In the genomic region with DNA sequence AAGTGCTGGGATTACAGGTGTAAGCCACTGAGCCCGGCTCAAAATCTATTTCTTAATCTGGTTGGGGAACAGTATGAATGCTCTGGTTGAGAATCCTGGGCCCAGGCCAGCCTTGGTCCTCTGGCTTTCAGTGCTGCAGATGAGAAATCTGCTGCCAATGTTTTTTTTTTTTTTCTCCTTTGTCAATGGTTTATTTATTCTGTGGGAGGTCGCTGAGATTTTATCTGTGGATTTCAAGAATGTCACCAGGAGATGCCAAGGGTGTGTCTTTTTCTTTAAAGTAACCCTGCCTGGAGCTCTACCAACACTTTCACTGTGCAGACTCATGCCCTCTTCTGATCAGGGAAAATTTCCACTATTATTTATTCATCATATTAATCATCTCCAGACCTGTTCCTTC, we compare ENCODE assay signal across 21 cellular contexts. TPM values are rescaled to one million over a fixed set of nuclear protein-coding genes. Genes with fewer than 3 reads are reported as not detected.
DNase-seq lines count a peak whose midpoint lies in the region; ATAC-seq and TF ChIP-seq lines count a peak whose summit lies in the region.
"Had no signal": no experiment of that assay in that cellular context is flagged by ENCODE, and none has a peak within 500 bp of the region (broad histone marks: within the 10 kb centered on the region; RNA-seq: fewer than 3 reads in every experiment).

No MANE protein-coding gene starts in this region.

- TF ChIP-seq CTCF in Loucy (conservative IDR thresholded peaks at IDR 0.05; ENCODE audit: low read length), result no peak
- TF ChIP-seq CTCF in spleen (IDR thresholded peaks at IDR 0.05 in 8 of 11, conservative IDR thresholded peaks at IDR 0.05 in 3 of 11), result no peak

- H3K9me3 ChIP-seq in BLaER1 treated with 17β-estradiol and CSF1 and Interleukin-3, amounts not matched to agents 10 nM and 100 nM (replicated peaks in 1 of 11), result no peaks in the 10 kb centered on the region
- H3K9me3 ChIP-seq in Loucy (ENCODE audit: insufficient read depth, low read depth, low read length), result no peaks in the 10 kb centered on the region
- H3K9me3 ChIP-seq in spleen, result no peaks in the 10 kb centered on the region
- H3K9me3 ChIP-seq: ascending aorta had no signal

- peak; percentile 33 for DNase-seq in epithelial cell of prostate (ENCODE audit: low read depth, low spot score)
- peak; percentile 14 for DNase-seq in spleen
- no peak for DNase-seq in activated T-cell treated with anti-CD3 and anti-CD28 coated beads, Interleukin-2, amount 50 U/mL, for 4 hours
- DNase-seq in stimulated activated CD4-positive, alpha-beta T cell treated with anti-CD3 and anti-CD28 coated beads, Interleukin-12 subunit alpha, Interleukin-12 subunit beta, amount 100 ng/mL, for 4 hours, result no peak
- DNase-seq in DMS79 treated with DMSO at 0.1 percent for 48 hours (lab: John Stamatoyannopoulos, UW), result no peak
- DNase-seq: activated naive CD4-positive, alpha-beta T cell treated with Interleukin-2 at 50 U/mL for 16 hours; COR-L47; foreskin keratinocyte; NCI-H1092 treated with DMSO at 0.1 percent for 48 hours; NCI-H510A; SHP77 treated with DMSO at 0.1 percent for 48 hours; stimulated activated CD4-positive, alpha-beta T cell treated with anti-CD3 and anti-CD28 coated beads, Interleukin-4, amount 100 ng/mL, for 4 hours had no signal

- peaks cover 43 to 78% (median 76%) of the 10 kb centered on the region in 11 experiments for H4K20me1 ChIP-seq in BLaER1 treated with 17β-estradiol and CSF1 and Interleukin-3, amounts not matched to agents 10 nM and 100 nM
- H4K20me1 ChIP-seq in Loucy (ENCODE audit: insufficient read depth, low read length, poor library complexity, severe bottlenecking), result peaks cover 34% of the 10 kb centered on the region

- no peaks in the 10 kb centered on the region for H3K9me2 ChIP-seq in Loucy (replicated peaks; ENCODE audit: low read depth, low read length)

- no peaks in the 10 kb centered on the region for H3K27me3 ChIP-seq in BLaER1 treated with 17β-estradiol and CSF1 and Interleukin-3, amounts not matched to agents 10 nM and 100 nM
- H3K27me3 ChIP-seq in Loucy (ENCODE audit: insufficient read depth, low read length, poor library complexity, severe bottlenecking), result no peaks in the 10 kb centered on the region
- H3K27me3 ChIP-seq in spleen (replicated peaks in 1 of 7), result peaks cover 0 to 4% (median 0%) of the 10 kb centered on the region in 7 donors
- H3K27me3 ChIP-seq: ascending aorta, foreskin keratinocyte had no signal

- H2AFZ ChIP-seq in Loucy (ENCODE audit: low read length), result no peak overlapping the region

- intact Hi-C loops in spleen (cut with DNase I; ENCODE audit: low total_unique reads), result no loop called here

- no peaks in the 10 kb centered on the region for H3F3A ChIP-seq in Loucy (ENCODE audit: low read depth)

- H3K9me3 Mint-ChIP-seq in activated T-cell treated with anti-CD3 and anti-CD28 coated beads, Interleukin-2, amount 50 U/mL, for 4 hours, result no peaks in the 10 kb centered on the region
- H3K9me3 Mint-ChIP-seq: natural killer cell treated with Interleukin-12 subunit alpha and Interleukin-12 subunit beta and Interleukin-15 and Interleukin-18, amount 100 ng/mL, for 72 hours; T-helper 1 cell treated with Interleukin-12 subunit alpha and Interleukin-12 subunit beta and Interleukin-4 antibody, amounts not matched to agents 30 μg/mL and 1 μg/mL, for 36 hours had no signal

- H3K4me2 ChIP-seq in BLaER1 treated with 17β-estradiol and CSF1 and Interleukin-3, amounts not matched to agents 10 nM and 100 nM, result peak overlapping the region in 6 of 11 experiments; percentile 88 to 97 (median 94); a peak in 7 of 22 replicates
- H3K4me2 ChIP-seq in Loucy (ENCODE audit: low read depth, low read length, poor library complexity, severe bottlenecking), result peak overlapping the region; percentile 95
- H3K4me2 ChIP-seq: smooth muscle cell had no signal

- peaks cover 7% of the 10 kb centered on the region for H3K4me1 Mint-ChIP-seq in activated T-cell treated with anti-CD3 and anti-CD28 coated beads, Interleukin-2, amount 50 U/mL, for 4 hours (ENCODE audit: low read depth)

- H3K36me3 Mint-ChIP-seq in activated T-cell treated with anti-CD3 and anti-CD28 coated beads, Interleukin-2, amount 50 U/mL, for 4 hours (ENCODE audit: insufficient read depth), result no peaks in the 10 kb centered on the region
- H3K36me3 Mint-ChIP-seq: natural killer cell treated with Interleukin-12 subunit alpha and Interleukin-12 subunit beta and Interleukin-15 and Interleukin-18, amount 100 ng/mL, for 72 hours had no signal

- no peak overlapping the region for H3K4me3 Mint-ChIP-seq in activated T-cell treated with anti-CD3 and anti-CD28 coated beads, Interleukin-2, amount 50 U/mL, for 4 hours
- H3K4me3 Mint-ChIP-seq: natural killer cell treated with Interleukin-12 subunit alpha and Interleukin-12 subunit beta and Interleukin-15 and Interleukin-18, amount 100 ng/mL, for 72 hours; T-helper 1 cell treated with Interleukin-12 subunit alpha and Interleukin-12 subunit beta and Interleukin-4 antibody, amounts not matched to agents 30 μg/mL and 1 μg/mL, for 36 hours had no signal

- H3K27me3 Mint-ChIP-seq in activated T-cell treated with anti-CD3 and anti-CD28 coated beads, Interleukin-2, amount 50 U/mL, for 4 hours (ENCODE audit: low read depth), result peaks cover 8% of the 10 kb centered on the region
- H3K27me3 Mint-ChIP-seq: natural killer cell treated with Interleukin-12 subunit alpha and Interleukin-12 subunit beta and Interleukin-15 and Interleukin-18, amount 100 ng/mL, for 72 hours had no signal

- H3K9ac ChIP-seq in BLaER1 treated with 17β-estradiol and CSF1 and Interleukin-3, amounts not matched to agents 10 nM and 100 nM, result no peak overlapping the region; a peak in 1 of 22 replicates
- H3K9ac ChIP-seq in Loucy (ENCODE audit: low read depth, low read length, poor library complexity, severe bottlenecking), result no peak overlapping the region

- H3K79me2 ChIP-seq in Loucy (ENCODE audit: insufficient read depth, low read length), result peaks cover 78% of the 10 kb centered on the region

- WGBS in spleen, 5 donors, result 57 to 61% (median 59%) methylated on average over 2 of the region's 2 CpGs

- no peak for TF ChIP-seq POLR2A in spleen (IDR thresholded peaks at IDR 0.05)

- 0 out of 22 replicates have a peak overlapping the region, but pooled peaks of 1 of the 11 experiments have one; percentile 15 for H3K27ac ChIP-seq in BLaER1 treated with 17β-estradiol and CSF1 and Interleukin-3, amounts not matched to agents 10 nM and 100 nM
- H3K27ac ChIP-seq in epithelial cell of prostate (no peak overlapping the region), spleen (no peak overlapping the region)
- H3K27ac ChIP-seq: ascending aorta, foreskin keratinocyte had no signal

- no peak for ATAC-seq in activated T-cell treated with anti-CD3 and anti-CD28 coated beads, Interleukin-2, amount 50 U/mL, for 4 hours
- ATAC-seq: foreskin keratinocyte; natural killer cell treated with Interleukin-12 subunit alpha and Interleukin-12 subunit beta and Interleukin-15 and Interleukin-18, amount 100 ng/mL, for 72 hours had no signal

- H3K4me3 ChIP-seq in BLaER1 treated with 17β-estradiol and CSF1 and Interleukin-3, amounts not matched to agents 10 nM and 100 nM, result no peak overlapping the region
- no peak overlapping the region for H3K4me3 ChIP-seq in Loucy (ENCODE audit: low read length, poor library complexity, severe bottlenecking)
- no peak overlapping the region for H3K4me3 ChIP-seq in spleen
- H3K4me3 ChIP-seq: ascending aorta, K562, smooth muscle cell had no signal

- H3K36me3 ChIP-seq in BLaER1 treated with 17β-estradiol and CSF1 and Interleukin-3, amounts not matched to agents 10 nM and 100 nM, result peaks cover 11 to 50% (median 26%) of the 10 kb centered on the region in 11 experiments; a peak in 17 of 22 replicates
- H3K36me3 ChIP-seq in Loucy (ENCODE audit: insufficient read depth, low read length), result peaks cover 12% of the 10 kb centered on the region; the same call in 1 of the 2 replicates
- H3K36me3 ChIP-seq in spleen, result no peaks in the 10 kb centered on the region
- H3K36me3 ChIP-seq: ascending aorta had no signal

- peaks cover 53 to 81% (median 71%) of the 10 kb centered on the region in 10 experiments for H3K4me1 ChIP-seq in BLaER1 treated with 17β-estradiol and CSF1 and Interleukin-3, amounts not matched to agents 10 nM and 100 nM
- H3K4me1 ChIP-seq in Loucy (ENCODE audit: insufficient read depth, low read length, poor library complexity, severe bottlenecking), result peaks cover 32% of the 10 kb centered on the region
- H3K4me1 ChIP-seq in spleen, result peaks cover 7 to 62% (median 44%) of the 10 kb centered on the region in 6 donors
- H3K4me1 ChIP-seq: foreskin keratinocyte had no signal

RNA-seq across cellular contexts. Expression of a gene that starts 3.6 kb away (rescaled TPM):
- total RNA-seq in spleen, result 10 to 100 TPM; 19.6 to 42.7 (median 33.9) TPM
- polyA plus RNA-seq in spleen, result 10 to 100 TPM; 26.2 to 52.9 (median 30.2) TPM
- total RNA-seq in activated T-cell treated with anti-CD3 and anti-CD28 coated beads, Interleukin-2, amount 50 U/mL, for 4 hours, result 10 to 100 TPM in 1 of 3 donors, 1 to 10 TPM in 2; 6.2 to 10.8 (median 6.6) TPM

RNA-seq across cellular contexts. Expression of a gene that starts 20.5 kb away (rescaled TPM):
- total RNA-seq in spleen, result not detected
- under 1 TPM in 2 of 3 donors, not detected in 1; 0.03 to 0.11 TPM for polyA plus RNA-seq in spleen
- not detected for total RNA-seq in activated T-cell treated with anti-CD3 and anti-CD28 coated beads, Interleukin-2, amount 50 U/mL, for 4 hours
- total RNA-seq: ascending aorta; foreskin keratinocyte; kidney epithelial cell; natural killer cell treated with Interleukin-12 subunit alpha and Interleukin-12 subunit beta and Interleukin-15 and Interleukin-18, amount 100 ng/mL, for 72 hours; smooth muscle cell; subcutaneous adipose tissue had no signal
- polyA plus RNA-seq: foreskin keratinocyte, K562, smooth muscle cell had no signal

Comparison
In these comparisons a context has a peak if more than half of its experiments do, and no peak if none do; other contexts are left out.
1. DNase-seq: peak in epithelial cell of prostate (single experiment) and spleen (single experiment); none in activated T-cell treated with anti-CD3 and anti-CD28 coated beads, Interleukin-2, amount 50 U/mL, for 4 hours (single experiment), stimulated activated CD4-positive, alpha-beta T cell treated with anti-CD3 and anti-CD28 coated beads, Interleukin-12 subunit alpha, Interleukin-12 subunit beta, amount 100 ng/mL, for 4 hours (single experiment) and DMS79 treated with DMSO at 0.1 percent for 48 hours (single experiment).